In the genomic region with DNA sequence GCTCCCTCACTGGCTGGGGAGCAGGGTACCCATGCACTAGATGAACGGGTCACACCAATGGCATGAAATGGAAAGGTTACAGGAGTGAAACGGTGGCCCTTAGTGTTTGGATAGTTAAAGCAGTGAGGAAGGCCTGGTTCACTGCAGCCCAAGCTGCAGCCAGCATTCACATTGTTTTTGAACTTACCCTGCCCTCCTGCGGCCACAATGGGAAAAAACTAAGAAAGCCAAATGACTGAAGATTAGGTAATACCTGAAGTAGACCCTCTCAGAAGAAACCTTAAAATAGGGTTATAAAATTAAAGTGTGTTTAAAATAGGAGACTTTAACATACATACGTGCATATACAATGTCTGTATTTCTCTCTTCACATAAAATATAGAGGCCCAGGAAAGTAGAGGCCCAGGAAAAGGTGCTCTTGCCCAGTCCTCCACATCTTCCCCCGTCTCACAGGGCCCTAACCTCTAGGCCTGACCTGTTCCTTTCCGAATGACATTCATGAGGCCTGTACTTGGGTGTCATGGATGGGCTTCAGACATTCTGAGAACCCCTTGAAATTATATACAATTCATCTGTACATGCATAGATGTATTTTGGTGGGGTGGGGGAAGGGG, we compare ENCODE assay signal across 8 cellular contexts. TPM values are rescaled to one million over a fixed set of nuclear protein-coding genes. Genes with fewer than 3 reads are reported as not detected.
A peak's percentile ranks its signal among the peaks of the same experiment; 100 is the strongest.
DNase-seq lines count a peak whose midpoint lies in the region; ATAC-seq and TF ChIP-seq lines count a peak whose summit lies in the region.

No MANE protein-coding gene starts in this region.

- POLR2A ChIA-PET in activated naive CD8-positive, alpha-beta T cell treated with anti-CD3 and anti-CD28 coated beads, Interleukin-2, amount 10 ng/mL, durations not matched to agents 7 days and 5 days (lab: Charles Lee), result interaction anchor here (0.5 to 3.8 kb wide), 5 partner anchors 58 to 230 kb away, joined by 3 to 27 read pairs (median 3); a partner anchor contains a TSS

- no peaks in the 10 kb centered on the region for H3K9me3 Mint-ChIP-seq in activated naive CD8-positive, alpha-beta T cell treated with anti-CD3 and anti-CD28 coated beads, Interleukin-2, amount 10 ng/mL, durations not matched to agents 7 days and 5 days

- peaks cover 23% of the 10 kb centered on the region for H3K4me1 Mint-ChIP-seq in activated naive CD8-positive, alpha-beta T cell treated with anti-CD3 and anti-CD28 coated beads, Interleukin-2, amount 10 ng/mL, durations not matched to agents 7 days and 5 days

- H3K9me2 ChIP-seq in GM23248 (ENCODE audit: insufficient read depth), result no peaks in the 10 kb centered on the region

- peak; percentile 39 for DNase-seq in DMS79 treated with DMSO at 0.1 percent for 48 hours (lab: John Stamatoyannopoulos, UW)
- peak; percentile 84 for DNase-seq in GM23248
- DNase-seq in NAMALWA (ENCODE audit: low spot score), result peak; percentile 86
- peak; percentile 71 for DNase-seq in SKM-1 treated with dmso at 0.1 percent for 144 hours (lab: John Stamatoyannopoulos, UW; ENCODE audit: unreplicated experiment)
- DNase-seq in activated naive CD8-positive, alpha-beta T cell treated with anti-CD3 and anti-CD28 coated beads, Interleukin-2, amount 10 ng/mL, durations not matched to agents 7 days and 5 days, result peak; percentile 55
- DNase-seq in cardiac septum (ENCODE audit: low spot score), result peak; percentile 78
- DNase-seq in prostate gland (ENCODE audit: low spot score), result peak; percentile 63

- H3K36me3 Mint-ChIP-seq in activated naive CD8-positive, alpha-beta T cell treated with anti-CD3 and anti-CD28 coated beads, Interleukin-2, amount 10 ng/mL, durations not matched to agents 7 days and 5 days, result no peaks in the 10 kb centered on the region

- no peak overlapping the region for H3K27ac ChIP-seq in GM23248
- H3K27ac ChIP-seq in prostate gland, result no peak overlapping the region

- WGBS in GM23248 (ENCODE audit: low coverage in 1 of 2, low lambda C conversion rate in 2 of 2, missing lambda C conversion rate in 2 of 2), 2 experiments, result 10 to 11% methylated on average over 6 of the region's 6 CpGs
- WGBS in prostate gland, result 23% methylated on average over 6 of the region's 6 CpGs

- no peaks in the 10 kb centered on the region for H3K27me3 ChIP-seq in GM23248 (replicated peaks; ENCODE audit: insufficient read depth)
- no peaks in the 10 kb centered on the region for H3K27me3 ChIP-seq in prostate gland (replicated peaks; ENCODE audit: insufficient read depth)

- H2AFZ ChIP-seq in GM23248, result peak overlapping the region; percentile 62

- H3K27ac Mint-ChIP-seq in activated naive CD8-positive, alpha-beta T cell treated with anti-CD3 and anti-CD28 coated beads, Interleukin-2, amount 10 ng/mL, durations not matched to agents 7 days and 5 days, result no peak overlapping the region

- peaks cover 27% of the 10 kb centered on the region for H3F3A ChIP-seq in GM23248 (ENCODE audit: insufficient read depth)

- intact Hi-C loops in cardiac septum (cut with DNase I), result loop anchor here (1.0 to 5.0 kb wide), 3 partner anchors 60 to 104 kb away; a partner anchor contains a TSS
- intact Hi-C loops in prostate gland (cut with DNase I), result loop anchor here (2.0 to 10.0 kb wide), 2 partner anchors 63 to 105 kb away; a partner anchor contains a TSS

- peak in 3 of 4 experiments; percentile 21 to 75 (median 70) for TF ChIP-seq CTCF in prostate gland (IDR thresholded peaks at IDR 0.05)

- H3K36me3 ChIP-seq in GM23248 (ENCODE audit: low read depth) (no peaks in the 10 kb centered on the region), prostate gland (no peaks in the 10 kb centered on the region)

- no peak for TF ChIP-seq POLR2A in prostate gland (IDR thresholded peaks at IDR 0.05)

- H3K4me3 ChIP-seq in GM23248, result no peak overlapping the region
- H3K4me3 ChIP-seq in prostate gland, result no peak overlapping the region

- no peak overlapping the region for H3K4me2 ChIP-seq in GM23248 (ENCODE audit: unreplicated experiment)

- H3K27me3 Mint-ChIP-seq in activated naive CD8-positive, alpha-beta T cell treated with anti-CD3 and anti-CD28 coated beads, Interleukin-2, amount 10 ng/mL, durations not matched to agents 7 days and 5 days, result peaks cover 28% of the 10 kb centered on the region

- H3K79me2 ChIP-seq in GM23248 (ENCODE audit: insufficient read depth), result no peaks in the 10 kb centered on the region

- H3K4me3 Mint-ChIP-seq in activated naive CD8-positive, alpha-beta T cell treated with anti-CD3 and anti-CD28 coated beads, Interleukin-2, amount 10 ng/mL, durations not matched to agents 7 days and 5 days, result no peak overlapping the region

- H3K9ac ChIP-seq in GM23248, result no peak overlapping the region

- in situ Hi-C loops in GM23248 (cut with MboI), result loop anchor here (5.0 kb wide), 1 partner anchor 85 kb away; no protein-coding TSS in a partner anchor

- ATAC-seq in activated naive CD8-positive, alpha-beta T cell treated with anti-CD3 and anti-CD28 coated beads, Interleukin-2, amount 10 ng/mL, durations not matched to agents 7 days and 5 days (ENCODE audit: low read depth), result peak; percentile 78
- ATAC-seq in GM21515 (IDR thresholded peaks at IDR 0.05; ENCODE audit: unreplicated experiment), result no peak

- no peaks in the 10 kb centered on the region for H4K20me1 ChIP-seq in GM23248 (ENCODE audit: insufficient read depth)

- peaks cover 29% of the 10 kb centered on the region for H3K4me1 ChIP-seq in GM23248 (ENCODE audit: insufficient read depth)
- no peaks in the 10 kb centered on the region for H3K4me1 ChIP-seq in prostate gland (replicated peaks)

- H3K9me3 ChIP-seq in GM23248 (ENCODE audit: low read depth) (no peaks in the 10 kb centered on the region), prostate gland (no peaks in the 10 kb centered on the region)

RNA-seq across cellular contexts. Expression of a gene that starts 33.3 kb away (rescaled TPM):
- 32.2 and 40.3 TPM in 2 replicates for total RNA-seq in GM23248 (2014; rRNA removed; shearing (Covaris generic))
- polyA plus RNA-seq in GM23248 (2016; fragmentation: Nextera tagmentation; extraction: Ambion mirVana), result 32.6 and 36.2 TPM in 2 replicates
- 10 to 100 TPM; 37.7 to 38.3 TPM for total RNA-seq in activated naive CD8-positive, alpha-beta T cell treated with anti-CD3 and anti-CD28 coated beads, Interleukin-2, amount 10 ng/mL, durations not matched to agents 7 days and 5 days
- 3.9 TPM for total RNA-seq in cardiac septum
- total RNA-seq in prostate gland, result 10 to 100 TPM in 1 of 2 donors, 1 to 10 TPM in 1; 4.5 to 18.9 TPM

RNA-seq across cellular contexts. Expression of a gene that starts 34.0 kb away (rescaled TPM):
- total RNA-seq in GM23248 (2014; rRNA removed; shearing (Covaris generic)), result 52.4 and 56.9 TPM in 2 replicates
- 55.2 and 57.2 TPM in 2 replicates for polyA plus RNA-seq in GM23248 (2016; fragmentation: Nextera tagmentation; extraction: Ambion mirVana)
- under 1 TPM; 0.42 to 0.62 TPM for total RNA-seq in activated naive CD8-positive, alpha-beta T cell treated with anti-CD3 and anti-CD28 coated beads, Interleukin-2, amount 10 ng/mL, durations not matched to agents 7 days and 5 days
- total RNA-seq in cardiac septum (2.8 TPM), prostate gland (10 to 100 TPM in 1 of 2 donors, 1 to 10 TPM in 1; 1.3 to 10.7 TPM)

RNA-seq across cellular contexts. Expression of a gene that starts 58.0 kb away (rescaled TPM):
- 23.0 and 35.2 TPM in 2 replicates for total RNA-seq in GM23248 (2014; rRNA removed; shearing (Covaris generic))
- polyA plus RNA-seq in GM23248 (2016; fragmentation: Nextera tagmentation; extraction: Ambion mirVana), result 33.6 and 34.0 TPM in 2 replicates
- total RNA-seq in activated naive CD8-positive, alpha-beta T cell treated with anti-CD3 and anti-CD28 coated beads, Interleukin-2, amount 10 ng/mL, durations not matched to agents 7 days and 5 days, result 10 to 100 TPM; 46.6 to 47.4 TPM
- total RNA-seq in cardiac septum (25.0 TPM), prostate gland (10 to 100 TPM; 19.1 to 37.9 TPM)

RNA-seq across cellular contexts. Expression of a gene that starts 58.3 kb away (rescaled TPM):
- total RNA-seq in GM23248 (2014; rRNA removed; shearing (Covaris generic)), result 114 and 119 TPM in 2 replicates
- polyA plus RNA-seq in GM23248 (2016; fragmentation: Nextera tagmentation; extraction: Ambion mirVana), result 119 and 122 TPM in 2 replicates
- total RNA-seq in activated naive CD8-positive, alpha-beta T cell treated with anti-CD3 and anti-CD28 coated beads, Interleukin-2, amount 10 ng/mL, durations not matched to agents 7 days and 5 days, result 100 to 1,000 TPM; 126 to 127 TPM
- total RNA-seq in cardiac septum (50.0 TPM), prostate gland (100 to 1,000 TPM; 101 to 124 TPM)
